Comparison of ENCODE assay signal across 16 cellular contexts in genomic region chr10:35911954-35912353, GRCh38.
A peak's percentile ranks its signal among the peaks of the same experiment; 100 is the strongest.
DNase-seq lines count a peak whose midpoint lies in the region; ATAC-seq and TF ChIP-seq lines count a peak whose summit lies in the region.
"Had no signal": no experiment of that assay in that cellular context is flagged by ENCODE, and none has a peak within 500 bp of the region (broad histone marks: within the 10 kb centered on the region; RNA-seq: fewer than 3 reads in every experiment).

No MANE protein-coding gene starts in this region.

- POLR2A ChIA-PET in WTC11 (lab: Charles Lee) = no interaction called here

- H3K4me1 ChIP-seq in foreskin keratinocyte = peaks cover 41% of the 10 kb centered on the region
- peaks cover 9% of the 10 kb centered on the region for H3K4me1 ChIP-seq in smooth muscle cell (ENCODE audit: low read depth)

- no peaks in the 10 kb centered on the region for H4K20me1 ChIP-seq in smooth muscle cell (ENCODE audit: low read depth)

- H3K4me2 ChIP-seq in smooth muscle cell = no peak overlapping the region

- H2AFZ ChIP-seq in smooth muscle cell (ENCODE audit: low read depth) = no peak overlapping the region

- no peaks in the 10 kb centered on the region for H3K79me2 ChIP-seq in smooth muscle cell (ENCODE audit: low read depth)

- H3K27ac ChIP-seq in foreskin keratinocyte (peak overlapping the region; percentile 97), smooth muscle cell (ENCODE audit: low read depth) (peak overlapping the region; percentile 71)

- intact Hi-C loops in activated naive CD4-positive, alpha-beta T cell treated with anti-CD3 and anti-CD28 coated beads for 36 hours (cut with micrococcal nuclease) = no loop called here

- no peaks in the 10 kb centered on the region for H3K9me3 ChIP-seq in smooth muscle cell (replicated peaks; ENCODE audit: low read depth)
- H3K9me3 ChIP-seq: A549 had no signal

- H3K27me3 ChIP-seq in foreskin keratinocyte (no peaks in the 10 kb centered on the region), smooth muscle cell (ENCODE audit: low read depth) (no peaks in the 10 kb centered on the region)

- CTCF ChIA-PET in WTC11 (lab: Charles Lee) = no interaction called here
- CTCF ChIA-PET in activated naive CD4-positive, alpha-beta T cell treated with anti-CD3 and anti-CD28 coated beads for 36 hours (lab: Charles Lee) = no interaction called here

- ATAC-seq in WTC11 (no peak), foreskin keratinocyte (no peak), GM21737 (IDR thresholded peaks at IDR 0.05; ENCODE audit: unreplicated experiment) (no peak)
- ATAC-seq: A549; CD8-positive, alpha-beta T cell had no signal

- no peaks in the 10 kb centered on the region for H3K36me3 Mint-ChIP-seq in HFFc6 (ENCODE audit: low read depth)
- H3K36me3 Mint-ChIP-seq in WTC11 = no peaks in the 10 kb centered on the region
- no peaks in the 10 kb centered on the region for H3K36me3 Mint-ChIP-seq in activated naive CD4-positive, alpha-beta T cell treated with anti-CD3 and anti-CD28 coated beads for 36 hours (ENCODE audit: low read depth)
- H3K36me3 Mint-ChIP-seq: CD14-positive monocyte; CD8-positive, alpha-beta T cell had no signal

- no peaks in the 10 kb centered on the region for H3K36me3 ChIP-seq in smooth muscle cell (ENCODE audit: low read depth)

- H3K27ac Mint-ChIP-seq in HFFc6 (peak overlapping the region; percentile 61; the same call in 1 of the 2 replicates), WTC11 (no peak overlapping the region)
- H3K27ac Mint-ChIP-seq in activated naive CD4-positive, alpha-beta T cell treated with anti-CD3 and anti-CD28 coated beads for 36 hours = no peak overlapping the region
- H3K27ac Mint-ChIP-seq: CD14-positive monocyte; CD8-positive, alpha-beta T cell; IgD-negative memory B cell had no signal

- H3K4me1 Mint-ChIP-seq in HFFc6 (ENCODE audit: low read depth) (peaks cover 95% of the 10 kb centered on the region), WTC11 (peaks cover 38% of the 10 kb centered on the region)
- no peaks in the 10 kb centered on the region for H3K4me1 Mint-ChIP-seq in activated naive CD4-positive, alpha-beta T cell treated with anti-CD3 and anti-CD28 coated beads for 36 hours (ENCODE audit: low read depth)
- H3K4me1 Mint-ChIP-seq: CD14-positive monocyte, IgD-negative memory B cell had no signal

- no peaks in the 10 kb centered on the region for H3F3A ChIP-seq in smooth muscle cell (ENCODE audit: low read depth)

- H3K9ac ChIP-seq in smooth muscle cell (ENCODE audit: low read depth) = no peak overlapping the region

- H3K27me3 Mint-ChIP-seq in HFFc6 (ENCODE audit: insufficient read depth) = peaks cover 2% of the 10 kb centered on the region
- no peaks in the 10 kb centered on the region; the same call in 1 of the 2 replicates for H3K27me3 Mint-ChIP-seq in WTC11 (ENCODE audit: low read depth)
- no peaks in the 10 kb centered on the region for H3K27me3 Mint-ChIP-seq in activated naive CD4-positive, alpha-beta T cell treated with anti-CD3 and anti-CD28 coated beads for 36 hours (ENCODE audit: low read depth)
- H3K27me3 Mint-ChIP-seq: IgD-negative memory B cell had no signal

- 85% methylated on average over 2 of the region's 2 CpGs for WGBS in smooth muscle cell (ENCODE audit: low lambda C conversion rate)

- H3K4me3 ChIP-seq in smooth muscle cell = no peak overlapping the region
- H3K4me3 ChIP-seq: A549 had no signal

- H3K4me3 Mint-ChIP-seq in HFFc6 (peak overlapping the region; percentile 42), WTC11 (no peak overlapping the region)
- no peak overlapping the region for H3K4me3 Mint-ChIP-seq in activated naive CD4-positive, alpha-beta T cell treated with anti-CD3 and anti-CD28 coated beads for 36 hours
- H3K4me3 Mint-ChIP-seq: CD14-positive monocyte; CD8-positive, alpha-beta T cell; IgD-negative memory B cell had no signal

- DNase-seq in HFFc6 = no peak
- no peak for DNase-seq in WTC11 (ENCODE audit: low spot score)
- no peak for DNase-seq in foreskin keratinocyte
- DNase-seq in smooth muscle cell (lab: John Stamatoyannopoulos, UW; ENCODE audit: unreplicated experiment) = no peak
- DNase-seq in HuH-7 (ENCODE audit: low spot score) = no peak
- DNase-seq in activated naive CD4-positive, alpha-beta T cell treated with anti-CD3 and anti-CD28 coated beads for 36 hours = no peak
- DNase-seq: CD8-positive, alpha-beta T cell; COR-L47; DMS153; DMS79 treated with DMSO at 0.1 percent for 48 hours; EL; KG1 had no signal

- no peaks in the 10 kb centered on the region for H3K9me3 Mint-ChIP-seq in HFFc6
- no peaks in the 10 kb centered on the region for H3K9me3 Mint-ChIP-seq in WTC11
- H3K9me3 Mint-ChIP-seq in activated naive CD4-positive, alpha-beta T cell treated with anti-CD3 and anti-CD28 coated beads for 36 hours = no peaks in the 10 kb centered on the region
- H3K9me3 Mint-ChIP-seq: CD8-positive, alpha-beta T cell had no signal

- TF ChIP-seq CTCF in HFFc6 (IDR thresholded peaks at IDR 0.05) = no peak
- no peak for TF ChIP-seq CTCF in WTC11 (IDR thresholded peaks at IDR 0.05)
- TF ChIP-seq CTCF in foreskin keratinocyte (conservative IDR thresholded peaks at IDR 0.05) = no peak
- TF ChIP-seq CTCF in smooth muscle cell (IDR thresholded peaks at IDR 0.05; ENCODE audit: borderline replicate concordance, insufficient read depth, poor library complexity, severe bottlenecking) = no peak

TF ChIP-seq in WTC11, 78 proteins besides CTCF, POLR2A, EP300 and RAD21:
- TF ChIP-seq CREB1 (CRISPR knock-in tag; IDR thresholded peaks at IDR 0.05) (no peak), CREM (CRISPR knock-in tag; IDR thresholded peaks at IDR 0.05) (no peak), HMGA2 (CRISPR knock-in tag; IDR thresholded peaks at IDR 0.05) (peak; percentile 97), HMGXB4 (CRISPR knock-in tag; IDR thresholded peaks at IDR 0.05) (no peak), OVOL2 (CRISPR knock-in tag; IDR thresholded peaks at IDR 0.05; ENCODE audit: borderline replicate concordance) (no peak), NFATC4 (CRISPR knock-in tag; IDR thresholded peaks at IDR 0.05) (no peak)
TF ChIP-seq in WTC11: peak in this region for 1.
